ENCODE assay signal across 1 cellular context in the genomic region with DNA sequence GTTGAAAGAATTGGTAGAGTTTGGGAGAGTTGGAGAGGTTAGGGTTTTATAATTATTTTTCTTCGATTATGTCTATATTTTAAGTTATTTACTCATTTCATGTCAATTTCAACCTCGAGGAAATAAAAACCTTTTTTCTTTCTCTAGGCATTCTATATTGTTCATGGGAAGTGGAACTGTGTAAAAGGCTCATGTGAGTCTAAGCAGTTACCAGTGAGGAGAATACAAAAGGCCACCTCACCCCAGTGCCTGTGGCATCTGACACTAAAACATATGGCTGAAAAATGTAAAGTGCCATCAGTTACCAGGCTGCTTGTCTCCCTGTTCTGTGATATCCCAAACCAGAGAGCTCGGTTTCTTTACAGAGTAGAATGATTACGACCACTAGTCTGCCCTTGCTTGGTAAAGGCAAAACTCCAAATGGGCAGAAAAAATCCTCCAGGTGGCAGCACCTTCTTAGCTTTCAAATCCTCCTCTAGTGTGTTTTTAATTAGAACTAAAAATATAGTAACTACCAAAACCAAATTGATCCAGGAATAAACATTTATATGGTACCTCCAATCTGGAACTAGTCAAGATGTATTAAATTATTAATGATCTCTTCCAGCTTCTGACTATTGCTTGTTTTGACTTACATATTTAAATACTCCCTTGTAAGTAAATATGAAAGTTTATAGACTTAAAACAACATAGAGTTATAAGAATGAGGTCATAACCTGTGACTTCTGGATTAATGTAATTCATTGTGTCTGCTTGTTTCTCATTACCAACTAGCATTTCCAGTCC.
TF ChIP-seq lines count a peak whose summit lies in the region.

No MANE protein-coding gene starts in this region.

TF ChIP-seq in K562, 482 proteins besides CTCF, POLR2A, EP300 and RAD21 (continued from another document):
- TF ChIP-seq, protein P1, sequence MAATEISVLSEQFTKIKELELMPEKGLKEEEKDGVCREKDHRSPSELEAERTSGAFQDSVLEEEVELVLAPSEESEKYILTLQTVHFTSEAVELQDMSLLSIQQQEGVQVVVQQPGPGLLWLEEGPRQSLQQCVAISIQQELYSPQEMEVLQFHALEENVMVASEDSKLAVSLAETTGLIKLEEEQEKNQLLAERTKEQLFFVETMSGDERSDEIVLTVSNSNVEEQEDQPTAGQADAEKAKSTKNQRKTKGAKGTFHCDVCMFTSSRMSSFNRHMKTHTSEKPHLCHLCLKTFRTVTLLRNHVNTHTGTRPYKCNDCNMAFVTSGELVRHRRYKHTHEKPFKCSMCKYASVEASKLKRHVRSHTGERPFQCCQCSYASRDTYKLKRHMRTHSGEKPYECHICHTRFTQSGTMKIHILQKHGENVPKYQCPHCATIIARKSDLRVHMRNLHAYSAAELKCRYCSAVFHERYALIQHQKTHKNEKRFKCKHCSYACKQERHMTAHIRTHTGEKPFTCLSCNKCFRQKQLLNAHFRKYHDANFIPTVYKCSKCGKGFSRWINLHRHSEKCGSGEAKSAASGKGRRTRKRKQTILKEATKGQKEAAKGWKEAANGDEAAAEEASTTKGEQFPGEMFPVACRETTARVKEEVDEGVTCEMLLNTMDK (IDR thresholded peaks at IDR 0.05; ENCODE audit: borderline replicate concordance, insufficient read depth, low read depth, low read length, poor library complexity, severe bottlenecking): no peak
- TF ChIP-seq NR1H2 (CRISPR knock-in tag; IDR thresholded peaks at IDR 0.05) (no peak), ADNP (tag; IDR thresholded peaks at IDR 0.05) (no peak), NCOA4 (IDR thresholded peaks at IDR 0.05; ENCODE audit: partially characterized antibody) (no peak), ARID2 (IDR thresholded peaks at IDR 0.05) (peak; percentile 51; the same call in 1 of the 2 replicates), XRCC5 (IDR thresholded peaks at IDR 0.05; ENCODE audit: low read depth, low read length) (no peak)
- TF ChIP-seq, protein P2, sequence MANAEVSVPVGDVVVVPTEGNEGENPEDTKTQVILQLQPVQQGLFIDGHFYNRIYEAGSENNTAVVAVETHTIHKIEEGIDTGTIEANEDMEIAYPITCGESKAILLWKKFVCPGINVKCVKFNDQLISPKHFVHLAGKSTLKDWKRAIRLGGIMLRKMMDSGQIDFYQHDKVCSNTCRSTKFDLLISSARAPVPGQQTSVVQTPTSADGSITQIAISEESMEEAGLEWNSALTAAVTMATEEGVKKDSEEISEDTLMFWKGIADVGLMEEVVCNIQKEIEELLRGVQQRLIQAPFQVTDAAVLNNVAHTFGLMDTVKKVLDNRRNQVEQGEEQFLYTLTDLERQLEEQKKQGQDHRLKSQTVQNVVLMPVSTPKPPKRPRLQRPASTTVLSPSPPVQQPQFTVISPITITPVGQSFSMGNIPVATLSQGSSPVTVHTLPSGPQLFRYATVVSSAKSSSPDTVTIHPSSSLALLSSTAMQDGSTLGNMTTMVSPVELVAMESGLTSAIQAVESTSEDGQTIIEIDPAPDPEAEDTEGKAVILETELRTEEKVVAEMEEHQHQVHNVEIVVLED (CRISPR knock-in tag; IDR thresholded peaks at IDR 0.05): no peak
- TF ChIP-seq, protein P3, sequence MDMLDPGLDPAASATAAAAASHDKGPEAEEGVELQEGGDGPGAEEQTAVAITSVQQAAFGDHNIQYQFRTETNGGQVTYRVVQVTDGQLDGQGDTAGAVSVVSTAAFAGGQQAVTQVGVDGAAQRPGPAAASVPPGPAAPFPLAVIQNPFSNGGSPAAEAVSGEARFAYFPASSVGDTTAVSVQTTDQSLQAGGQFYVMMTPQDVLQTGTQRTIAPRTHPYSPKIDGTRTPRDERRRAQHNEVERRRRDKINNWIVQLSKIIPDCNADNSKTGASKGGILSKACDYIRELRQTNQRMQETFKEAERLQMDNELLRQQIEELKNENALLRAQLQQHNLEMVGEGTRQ (CRISPR knock-in tag; IDR thresholded peaks at IDR 0.05): no peak
